In genomic region chr13:20942938-20943518, GRCh38 we compare ENCODE assay signal across 9 cellular contexts. TPM values are rescaled to one million over a fixed set of nuclear protein-coding genes. Genes with fewer than 3 reads are reported as not detected.
DNase-seq lines count a peak whose midpoint lies in the region; ATAC-seq and TF ChIP-seq lines count a peak whose summit lies in the region.
"Had no signal": no experiment of that assay in that cellular context is flagged by ENCODE, and none has a peak within 500 bp of the region (broad histone marks: within the 10 kb centered on the region; RNA-seq: fewer than 3 reads in every experiment).

No MANE protein-coding gene starts in this region.

- H3K9me3 Mint-ChIP-seq in mesothelial cell of epicardium: no peaks in the 10 kb centered on the region
- H3K9me3 Mint-ChIP-seq: natural killer cell had no signal

- H3K27ac Mint-ChIP-seq in mesothelial cell of epicardium: peak overlapping the region; percentile 67
- H3K27ac Mint-ChIP-seq: natural killer cell had no signal

- H3K27ac ChIP-seq in brain microvascular endothelial cell (peak overlapping the region; percentile 58), subcutaneous abdominal adipose tissue (ENCODE audit: low read depth, low read length) (peak overlapping the region; percentile 72)

- H3K9ac ChIP-seq in subcutaneous abdominal adipose tissue (ENCODE audit: low read length in 5 of 5): peak overlapping the region in 1 of 5 donors; percentile 49

- H3K36me3 ChIP-seq in brain microvascular endothelial cell (replicated peaks) (no peaks in the 10 kb centered on the region), subcutaneous abdominal adipose tissue (ENCODE audit: control insufficient read depth in 5 of 5, insufficient read depth in 5 of 5, low read length in 5 of 5) (no peaks in the 10 kb centered on the region)

- peaks cover 33% of the 10 kb centered on the region for H3K27me3 Mint-ChIP-seq in mesothelial cell of epicardium (ENCODE audit: low read depth)

- ATAC-seq in HG03280 (IDR thresholded peaks at IDR 0.05; ENCODE audit: unreplicated experiment) (peak; percentile 15), GM19328 (IDR thresholded peaks at IDR 0.05; ENCODE audit: unreplicated experiment) (no peak)

- H3K4me3 ChIP-seq in brain microvascular endothelial cell (ENCODE audit: low read depth, low read length) (no peak overlapping the region), subcutaneous abdominal adipose tissue (ENCODE audit: low read depth in 1 of 5, low read length in 5 of 5) (peak overlapping the region in 2 of 5 donors; percentile 34 to 43)

- H3K4me1 ChIP-seq in subcutaneous abdominal adipose tissue (ENCODE audit: control insufficient read depth in 5 of 5, insufficient read depth in 5 of 5, low read length in 5 of 5): peaks cover 0 to 27% (median 19%) of the 10 kb centered on the region in 5 donors

- in situ Hi-C loops in brain microvascular endothelial cell (cut with HindIII; ENCODE audit: low pct_ligation_motif_present, low sequenced_read_pairs): no loop called here
- in situ Hi-C loops in GM13977 (cut with MboI; ENCODE audit: low pct_unique_long_range_greater_than_20kb, low sequenced_read_pairs, unreplicated experiment): loop anchor here (25.0 kb wide), 2 partner anchors 344 to 544 kb away; no protein-coding TSS in a partner anchor

- H3K27me3 ChIP-seq in brain microvascular endothelial cell (replicated peaks) (no peaks in the 10 kb centered on the region), subcutaneous abdominal adipose tissue (ENCODE audit: control insufficient read depth in 5 of 5, insufficient read depth in 4 of 5, low read length in 5 of 5) (peaks cover 0 to 8% (median 6%) of the 10 kb centered on the region in 5 donors)

- peaks cover 6% of the 10 kb centered on the region for H3K4me1 Mint-ChIP-seq in mesothelial cell of epicardium

- H3K36me3 Mint-ChIP-seq in mesothelial cell of epicardium: no peaks in the 10 kb centered on the region
- H3K36me3 Mint-ChIP-seq: natural killer cell had no signal

- no peak overlapping the region for H3K4me3 Mint-ChIP-seq in mesothelial cell of epicardium
- H3K4me3 Mint-ChIP-seq: natural killer cell had no signal

- no peaks in the 10 kb centered on the region for H3K9me3 ChIP-seq in subcutaneous abdominal adipose tissue (ENCODE audit: control insufficient read depth in 5 of 5, low read length in 5 of 5)

- DNase-seq in brain microvascular endothelial cell: no peak
- no peak for DNase-seq in mesothelial cell of epicardium (ENCODE audit: low spot score in 2 of 2, unreplicated experiment in 2 of 2)
- no peak for DNase-seq in stimulated activated CD4-positive, alpha-beta T cell treated with anti-CD3 and anti-CD28 coated beads, Interleukin-15, amount 100 ng/mL, for 24 hours
- no peak for DNase-seq in GM13977 (ENCODE audit: low spot score)
- no peak for DNase-seq in stimulated activated naive CD4-positive, alpha-beta T cell (lab: John Stamatoyannopoulos, UW)

- TF ChIP-seq CTCF in brain microvascular endothelial cell (IDR thresholded peaks at IDR 0.05; ENCODE audit: low read depth, low read length, missing control alignments): no peak
- TF ChIP-seq CTCF in mesothelial cell of epicardium (IDR thresholded peaks at IDR 0.05; ENCODE audit: unreplicated experiment): no peak
- no peak for TF ChIP-seq CTCF in GM13977 (IDR thresholded peaks at IDR 0.05; ENCODE audit: extremely low read depth, insufficient read depth, missing control alignments)

RNA-seq across cellular contexts. Expression of gene XPO4, which starts 40.5 kb away (rescaled TPM):
- 21.6 to 24.7 TPM (median 22.7 TPM) in 3 replicates for total RNA-seq in mesothelial cell of epicardium
